In the genomic region with DNA sequence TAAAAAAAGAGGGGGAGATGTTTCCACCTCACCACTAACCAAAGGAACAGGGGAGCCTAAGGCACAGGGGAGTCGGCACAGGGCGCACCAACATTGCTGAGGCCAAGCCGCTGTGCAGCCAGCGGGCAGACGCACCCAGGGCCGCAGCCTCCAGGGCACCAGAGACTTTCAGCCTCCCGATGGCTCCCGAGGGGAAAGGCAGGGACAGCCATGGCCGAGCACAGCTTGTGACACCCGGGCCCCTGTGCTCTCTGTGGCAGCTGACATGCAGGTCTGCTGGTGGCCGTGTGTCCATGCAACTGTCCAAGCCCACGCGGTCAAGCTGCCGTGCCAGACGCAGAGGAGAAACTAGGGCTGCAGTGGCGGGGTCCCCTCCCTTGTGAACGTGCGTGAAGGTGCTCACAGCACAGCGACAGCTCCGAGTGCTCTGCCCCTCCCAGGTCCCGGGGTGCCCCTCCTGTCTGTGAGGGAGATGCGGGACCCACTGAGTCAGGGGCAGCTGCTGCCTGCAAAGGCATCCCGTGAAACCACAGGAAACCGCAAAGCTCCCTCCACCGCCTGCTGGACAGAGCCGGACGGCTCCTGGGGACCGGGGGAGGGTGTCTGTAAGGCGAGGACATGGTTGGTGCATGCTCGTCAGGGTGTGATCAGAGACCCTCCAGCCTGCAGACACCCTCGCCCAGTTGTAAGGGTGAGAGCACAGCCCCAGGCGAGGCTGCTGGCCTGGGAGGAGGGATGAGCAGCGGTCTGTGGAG, we compare ENCODE assay signal across 28 cellular contexts. TPM values are rescaled to one million over a fixed set of nuclear protein-coding genes. Genes with fewer than 3 reads are reported as not detected.
"Had no signal": no experiment of that assay in that cellular context is flagged by ENCODE, and none has a peak within 500 bp of the region (broad histone marks: within the 10 kb centered on the region; RNA-seq: fewer than 3 reads in every experiment).

No MANE protein-coding gene starts in this region.

- H3K4me1 ChIP-seq: adrenal gland, ascending aorta, foreskin keratinocyte, right lobe of liver had no signal

- DNase-seq: activated CD4-positive, alpha-beta T cell treated with anti-CD3 and anti-CD28 coated beads, Interleukin-2, amount 10 ng/mL, durations not matched to agents 7 days and 5 days; activated CD8-positive, alpha-beta memory T cell treated with anti-CD3 and anti-CD28 coated beads for 24 hours; activated CD8-positive, alpha-beta memory T cell treated with anti-CD3 and anti-CD28 coated beads, Interleukin-2, amount 50 U/mL, for 4 hours; activated T-cell treated with anti-CD3 and anti-CD28 coated beads, Interleukin-2, amount 50 U/mL, for 24 hours; brain microvascular endothelial cell; caudate nucleus; effector CD8-positive, alpha-beta T cell; erythroblast; foreskin keratinocyte; glutamatergic neuron; kidney glomerular epithelial cell; left ventricle myocardium superior; midbrain; right lobe of liver; stimulated activated CD4-positive, alpha-beta T cell treated with anti-CD3 and anti-CD28 coated beads, Interleukin-15, amount 100 ng/mL, for 24 hours; stimulated activated CD4-positive, alpha-beta T cell treated with anti-CD3 and anti-CD28 coated beads, Interleukin-2, amount 100 ng/mL, for 48 hours; stimulated activated CD8-positive, alpha-beta memory T cell treated with anti-CD3 and anti-CD28 coated beads, Interleukin-4, amount 100 ng/mL, for 48 hours; stimulated activated naive CD4-positive, alpha-beta T cell had no signal

- H3K4me3 ChIP-seq: adrenal gland, ascending aorta, hepatocyte, right lobe of liver, smooth muscle cell had no signal

- ATAC-seq: activated CD4-positive, CD25-positive, alpha-beta regulatory T cell treated with anti-CD3 and anti-CD28 coated beads, Interleukin-2, amount 50 U/mL, for 24 hours; activated T-helper 17 cell treated with anti-CD3 and anti-CD28 coated beads, Interleukin-2, amount 50 U/mL, for 72 hours; foreskin keratinocyte; left ventricle myocardium superior; natural killer cell treated with Interleukin-12 subunit alpha and Interleukin-12 subunit beta and Interleukin-15 and Interleukin-18, amount 100 ng/mL, for 72 hours had no signal

- H3K27me3 ChIP-seq: adrenal gland, ascending aorta, brain microvascular endothelial cell, foreskin keratinocyte, hepatocyte, right lobe of liver had no signal

- H3K9me3 ChIP-seq: adrenal gland had no signal

- H3K27ac ChIP-seq: adrenal gland, ascending aorta, brain microvascular endothelial cell, foreskin keratinocyte, hepatocyte, right lobe of liver, VCaP had no signal

- H3K4me2 ChIP-seq: hepatocyte, smooth muscle cell had no signal

- H3K36me3 ChIP-seq: adrenal gland, ascending aorta, brain microvascular endothelial cell, right lobe of liver had no signal

RNA-seq across cellular contexts. Expression of a gene that starts 2.5 kb away (rescaled TPM):
- total RNA-seq: activated CD4-positive, alpha-beta T cell treated with anti-CD3 and anti-CD28 coated beads, Interleukin-2, amount 10 ng/mL, durations not matched to agents 7 days and 5 days; activated T-helper 17 cell treated with anti-CD3 and anti-CD28 coated beads, Interleukin-2, amount 50 U/mL, for 72 hours; adrenal gland; ascending aorta; foreskin keratinocyte; hepatocyte; left ventricle myocardium superior; natural killer cell treated with Interleukin-12 subunit alpha and Interleukin-12 subunit beta and Interleukin-15 and Interleukin-18, amount 100 ng/mL, for 72 hours; right lobe of liver; smooth muscle cell; T-helper 2 cell treated with Interferon-gamma antibody and Interleukin-4, amounts not matched to agents 100 ng/mL and 5 ng/mL, for 36 hours; urinary bladder had no signal

RNA-seq across cellular contexts. Expression of a gene that starts 5.7 kb away (rescaled TPM):
- total RNA-seq: activated CD4-positive, alpha-beta T cell treated with anti-CD3 and anti-CD28 coated beads, Interleukin-2, amount 10 ng/mL, durations not matched to agents 7 days and 5 days; activated T-helper 17 cell treated with anti-CD3 and anti-CD28 coated beads, Interleukin-2, amount 50 U/mL, for 72 hours; adrenal gland; ascending aorta; foreskin keratinocyte; hepatocyte; left ventricle myocardium superior; natural killer cell treated with Interleukin-12 subunit alpha and Interleukin-12 subunit beta and Interleukin-15 and Interleukin-18, amount 100 ng/mL, for 72 hours; right lobe of liver; smooth muscle cell; T-helper 2 cell treated with Interferon-gamma antibody and Interleukin-4, amounts not matched to agents 100 ng/mL and 5 ng/mL, for 36 hours; urinary bladder had no signal

RNA-seq across cellular contexts. Expression of a gene that starts 9.0 kb away (rescaled TPM):
- total RNA-seq: activated CD4-positive, alpha-beta T cell treated with anti-CD3 and anti-CD28 coated beads, Interleukin-2, amount 10 ng/mL, durations not matched to agents 7 days and 5 days; activated T-helper 17 cell treated with anti-CD3 and anti-CD28 coated beads, Interleukin-2, amount 50 U/mL, for 72 hours; adrenal gland; ascending aorta; foreskin keratinocyte; hepatocyte; left ventricle myocardium superior; natural killer cell treated with Interleukin-12 subunit alpha and Interleukin-12 subunit beta and Interleukin-15 and Interleukin-18, amount 100 ng/mL, for 72 hours; right lobe of liver; smooth muscle cell; T-helper 2 cell treated with Interferon-gamma antibody and Interleukin-4, amounts not matched to agents 100 ng/mL and 5 ng/mL, for 36 hours; urinary bladder had no signal

RNA-seq across cellular contexts. Expression of a gene that starts 11.6 kb away (rescaled TPM):
- total RNA-seq: activated CD4-positive, alpha-beta T cell treated with anti-CD3 and anti-CD28 coated beads, Interleukin-2, amount 10 ng/mL, durations not matched to agents 7 days and 5 days; activated T-helper 17 cell treated with anti-CD3 and anti-CD28 coated beads, Interleukin-2, amount 50 U/mL, for 72 hours; adrenal gland; ascending aorta; foreskin keratinocyte; hepatocyte; left ventricle myocardium superior; natural killer cell treated with Interleukin-12 subunit alpha and Interleukin-12 subunit beta and Interleukin-15 and Interleukin-18, amount 100 ng/mL, for 72 hours; right lobe of liver; smooth muscle cell; T-helper 2 cell treated with Interferon-gamma antibody and Interleukin-4, amounts not matched to agents 100 ng/mL and 5 ng/mL, for 36 hours; urinary bladder had no signal

RNA-seq across cellular contexts. Expression of a gene that starts 18.0 kb away (rescaled TPM):
- total RNA-seq: activated CD4-positive, alpha-beta T cell treated with anti-CD3 and anti-CD28 coated beads, Interleukin-2, amount 10 ng/mL, durations not matched to agents 7 days and 5 days; activated T-helper 17 cell treated with anti-CD3 and anti-CD28 coated beads, Interleukin-2, amount 50 U/mL, for 72 hours; adrenal gland; ascending aorta; foreskin keratinocyte; hepatocyte; left ventricle myocardium superior; natural killer cell treated with Interleukin-12 subunit alpha and Interleukin-12 subunit beta and Interleukin-15 and Interleukin-18, amount 100 ng/mL, for 72 hours; right lobe of liver; smooth muscle cell; T-helper 2 cell treated with Interferon-gamma antibody and Interleukin-4, amounts not matched to agents 100 ng/mL and 5 ng/mL, for 36 hours; urinary bladder had no signal
